Comparison of ENCODE assay signal across 28 cellular contexts in genomic region chr6:63425493-63425892, GRCh38.
"Had no signal": no experiment of that assay in that cellular context is flagged by ENCODE, and none has a peak within 500 bp of the region (broad histone marks: within the 10 kb centered on the region; RNA-seq: fewer than 3 reads in every experiment).

No MANE protein-coding gene starts in this region.

- FAIRE-seq: colon, endometrium, endothelial cell of umbilical vein, frontal cortex had no signal

- H3K27me3 ChIP-seq: colonic mucosa, esophagus muscularis mucosa, esophagus squamous epithelium, foreskin keratinocyte, gastrocnemius medialis, gastroesophageal sphincter, heart left ventricle, heart right ventricle had no signal

- H3K27ac ChIP-seq: colonic mucosa, coronary artery, dorsolateral prefrontal cortex, epithelial cell of prostate, esophagus muscularis mucosa, esophagus squamous epithelium, foreskin keratinocyte, gastrocnemius medialis, gastroesophageal sphincter, heart left ventricle, heart right ventricle had no signal

- H3K4me1 ChIP-seq: colonic mucosa, esophagus muscularis mucosa, esophagus squamous epithelium, foreskin keratinocyte, gastroesophageal sphincter, heart left ventricle, heart right ventricle had no signal

- DNase-seq: colonic mucosa; cortex of kidney; dermis blood vessel endothelial cell; dorsolateral prefrontal cortex; effector CD4-positive, alpha-beta T cell; effector CD8-positive, alpha-beta T cell; effector memory CD4-positive, alpha-beta T cell; effector memory CD8-positive, alpha-beta T cell; endodermal cell; erythroblast; esophagus squamous epithelium; foreskin fibroblast; foreskin keratinocyte; foreskin melanocyte; gastrocnemius medialis; glutamatergic neuron; head of caudate nucleus; heart left ventricle; heart right ventricle had no signal

- ATAC-seq: effector memory CD8-positive, alpha-beta T cell; esophagus mucosa; foreskin keratinocyte; gastrocnemius medialis; gastroesophageal sphincter; heart left ventricle; heart right ventricle had no signal

- H3K9me3 ChIP-seq: colonic mucosa, gastrocnemius medialis had no signal

- H3K4me3 ChIP-seq: colonic mucosa, coronary artery, dorsolateral prefrontal cortex, esophagus muscularis mucosa, esophagus squamous epithelium, gastrocnemius medialis, gastroesophageal sphincter, heart left ventricle, heart right ventricle had no signal

- H3K36me3 ChIP-seq: colonic mucosa, esophagus muscularis mucosa, esophagus squamous epithelium, gastrocnemius medialis, gastroesophageal sphincter, heart left ventricle, heart right ventricle had no signal
